1 cellular context compared by ENCODE assay signal in the genomic region with DNA sequence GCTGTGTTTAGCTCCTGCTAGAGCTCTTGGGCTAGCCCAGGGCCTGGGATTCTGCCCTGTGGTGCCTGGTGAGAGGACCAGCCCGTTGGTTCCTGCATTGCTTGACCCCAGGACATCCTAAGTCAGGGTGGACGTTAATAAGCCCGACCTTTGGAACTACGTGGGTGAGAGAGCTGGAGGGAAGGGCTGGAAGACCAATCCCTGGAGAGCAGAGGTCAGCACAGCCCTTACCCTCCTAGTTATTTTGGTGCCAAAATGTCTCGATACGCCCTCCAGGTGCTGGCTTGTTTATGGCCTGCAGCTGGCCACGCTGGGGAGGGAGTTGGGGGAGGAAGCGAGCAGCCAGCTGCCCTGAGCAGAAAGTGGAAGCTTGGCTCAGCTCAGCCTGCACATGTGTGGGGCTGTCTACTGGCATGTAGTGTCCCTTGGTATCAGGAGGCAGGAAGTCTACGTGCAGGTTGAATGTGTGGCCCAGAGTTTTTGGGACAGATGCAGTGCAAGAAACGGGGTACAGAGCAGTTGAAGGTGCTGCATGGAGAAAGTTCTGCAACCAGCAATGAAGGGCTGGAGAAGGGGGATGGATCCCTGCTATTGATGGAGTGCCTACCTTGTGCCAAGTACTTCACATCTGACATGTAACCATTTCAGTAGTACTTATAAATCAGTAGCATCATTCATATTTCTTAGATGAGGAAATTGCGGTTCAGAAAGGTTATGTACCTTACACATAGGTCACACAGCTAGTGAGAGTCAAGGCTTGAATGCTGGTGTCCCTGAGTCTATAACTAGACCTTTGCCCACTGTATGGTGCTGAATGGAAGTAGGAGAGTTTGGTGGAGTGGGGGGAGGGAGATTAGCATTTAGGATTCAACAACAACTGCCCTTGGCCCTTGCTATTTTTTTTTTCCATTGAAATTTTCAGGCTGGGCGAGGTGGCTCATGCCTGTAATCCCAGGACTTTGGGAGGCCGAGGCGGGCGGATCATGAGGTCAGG.
TF ChIP-seq lines count a peak whose summit lies in the region.

No MANE protein-coding gene starts in this region.

TF ChIP-seq in endothelial cell of umbilical vein, 7 proteins besides CTCF, POLR2A, EP300 and RAD21 (continued from another document):
- TF ChIP-seq MYC (IDR thresholded peaks at IDR 0.05; ENCODE audit: low read depth, low read length) (no peak), GATA2 (IDR thresholded peaks at IDR 0.05; ENCODE audit: insufficient read depth, insufficient read length, low read depth, low read length) (no peak), FOS (IDR thresholded peaks at IDR 0.05; ENCODE audit: borderline replicate concordance, insufficient read depth, low read length) (no peak)
- TF ChIP-seq, protein P1, sequence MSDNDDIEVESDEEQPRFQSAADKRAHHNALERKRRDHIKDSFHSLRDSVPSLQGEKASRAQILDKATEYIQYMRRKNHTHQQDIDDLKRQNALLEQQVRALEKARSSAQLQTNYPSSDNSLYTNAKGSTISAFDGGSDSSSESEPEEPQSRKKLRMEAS (IDR thresholded peaks at IDR 0.05; ENCODE audit: insufficient read depth, insufficient read length) = no peak
